ENCODE assay signal across 1 cellular context in the genomic region with DNA sequence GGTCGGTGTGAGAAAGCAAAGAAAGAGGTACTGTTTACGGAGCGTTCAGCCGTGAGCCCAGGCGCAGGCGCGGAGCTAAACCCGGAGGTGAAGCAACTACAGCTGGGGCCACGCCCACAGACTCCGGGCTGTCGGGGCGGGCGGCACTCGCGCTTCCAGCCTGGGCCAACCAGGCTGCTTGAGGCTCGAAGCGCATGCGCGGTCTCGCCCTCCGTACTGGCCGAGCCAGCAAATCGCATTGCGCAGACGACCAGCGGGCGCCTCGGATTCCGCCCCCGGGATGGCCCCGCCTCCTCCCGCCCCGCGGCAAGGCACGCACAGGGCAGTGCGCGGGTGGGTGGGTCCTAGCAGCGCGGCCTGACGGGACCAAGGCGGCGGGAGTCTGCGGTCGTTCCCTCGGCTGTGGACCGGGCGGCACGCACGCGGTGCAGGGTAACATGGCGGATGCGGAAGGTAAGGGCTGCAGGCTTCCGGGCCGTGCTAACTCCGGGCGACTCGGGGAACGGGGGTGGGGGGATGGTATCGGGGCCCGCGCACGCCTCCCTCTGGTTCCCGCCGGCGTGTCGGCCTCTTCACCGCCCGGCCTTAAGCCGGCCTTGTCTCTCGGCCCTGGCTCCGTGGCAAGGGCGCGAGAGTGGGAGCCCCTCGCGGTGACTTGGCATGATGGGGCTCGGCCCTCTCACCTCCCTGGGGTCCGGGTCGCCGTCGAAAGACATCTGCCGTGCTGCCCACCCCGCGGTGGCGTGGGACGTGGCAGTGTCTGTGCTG.
A peak's percentile ranks its signal among the peaks of the same experiment; 100 is the strongest.
TF ChIP-seq lines count a peak whose summit lies in the region.

A gene (plus strand): TSS at position 336 of the 768 bp plus-strand sequence. CDS start 102 bp downstream, at position 438.

TF ChIP-seq in K562, 482 proteins besides CTCF, POLR2A, EP300 and RAD21 (continued from another document and continues in another):
- TF ChIP-seq, protein P1, sequence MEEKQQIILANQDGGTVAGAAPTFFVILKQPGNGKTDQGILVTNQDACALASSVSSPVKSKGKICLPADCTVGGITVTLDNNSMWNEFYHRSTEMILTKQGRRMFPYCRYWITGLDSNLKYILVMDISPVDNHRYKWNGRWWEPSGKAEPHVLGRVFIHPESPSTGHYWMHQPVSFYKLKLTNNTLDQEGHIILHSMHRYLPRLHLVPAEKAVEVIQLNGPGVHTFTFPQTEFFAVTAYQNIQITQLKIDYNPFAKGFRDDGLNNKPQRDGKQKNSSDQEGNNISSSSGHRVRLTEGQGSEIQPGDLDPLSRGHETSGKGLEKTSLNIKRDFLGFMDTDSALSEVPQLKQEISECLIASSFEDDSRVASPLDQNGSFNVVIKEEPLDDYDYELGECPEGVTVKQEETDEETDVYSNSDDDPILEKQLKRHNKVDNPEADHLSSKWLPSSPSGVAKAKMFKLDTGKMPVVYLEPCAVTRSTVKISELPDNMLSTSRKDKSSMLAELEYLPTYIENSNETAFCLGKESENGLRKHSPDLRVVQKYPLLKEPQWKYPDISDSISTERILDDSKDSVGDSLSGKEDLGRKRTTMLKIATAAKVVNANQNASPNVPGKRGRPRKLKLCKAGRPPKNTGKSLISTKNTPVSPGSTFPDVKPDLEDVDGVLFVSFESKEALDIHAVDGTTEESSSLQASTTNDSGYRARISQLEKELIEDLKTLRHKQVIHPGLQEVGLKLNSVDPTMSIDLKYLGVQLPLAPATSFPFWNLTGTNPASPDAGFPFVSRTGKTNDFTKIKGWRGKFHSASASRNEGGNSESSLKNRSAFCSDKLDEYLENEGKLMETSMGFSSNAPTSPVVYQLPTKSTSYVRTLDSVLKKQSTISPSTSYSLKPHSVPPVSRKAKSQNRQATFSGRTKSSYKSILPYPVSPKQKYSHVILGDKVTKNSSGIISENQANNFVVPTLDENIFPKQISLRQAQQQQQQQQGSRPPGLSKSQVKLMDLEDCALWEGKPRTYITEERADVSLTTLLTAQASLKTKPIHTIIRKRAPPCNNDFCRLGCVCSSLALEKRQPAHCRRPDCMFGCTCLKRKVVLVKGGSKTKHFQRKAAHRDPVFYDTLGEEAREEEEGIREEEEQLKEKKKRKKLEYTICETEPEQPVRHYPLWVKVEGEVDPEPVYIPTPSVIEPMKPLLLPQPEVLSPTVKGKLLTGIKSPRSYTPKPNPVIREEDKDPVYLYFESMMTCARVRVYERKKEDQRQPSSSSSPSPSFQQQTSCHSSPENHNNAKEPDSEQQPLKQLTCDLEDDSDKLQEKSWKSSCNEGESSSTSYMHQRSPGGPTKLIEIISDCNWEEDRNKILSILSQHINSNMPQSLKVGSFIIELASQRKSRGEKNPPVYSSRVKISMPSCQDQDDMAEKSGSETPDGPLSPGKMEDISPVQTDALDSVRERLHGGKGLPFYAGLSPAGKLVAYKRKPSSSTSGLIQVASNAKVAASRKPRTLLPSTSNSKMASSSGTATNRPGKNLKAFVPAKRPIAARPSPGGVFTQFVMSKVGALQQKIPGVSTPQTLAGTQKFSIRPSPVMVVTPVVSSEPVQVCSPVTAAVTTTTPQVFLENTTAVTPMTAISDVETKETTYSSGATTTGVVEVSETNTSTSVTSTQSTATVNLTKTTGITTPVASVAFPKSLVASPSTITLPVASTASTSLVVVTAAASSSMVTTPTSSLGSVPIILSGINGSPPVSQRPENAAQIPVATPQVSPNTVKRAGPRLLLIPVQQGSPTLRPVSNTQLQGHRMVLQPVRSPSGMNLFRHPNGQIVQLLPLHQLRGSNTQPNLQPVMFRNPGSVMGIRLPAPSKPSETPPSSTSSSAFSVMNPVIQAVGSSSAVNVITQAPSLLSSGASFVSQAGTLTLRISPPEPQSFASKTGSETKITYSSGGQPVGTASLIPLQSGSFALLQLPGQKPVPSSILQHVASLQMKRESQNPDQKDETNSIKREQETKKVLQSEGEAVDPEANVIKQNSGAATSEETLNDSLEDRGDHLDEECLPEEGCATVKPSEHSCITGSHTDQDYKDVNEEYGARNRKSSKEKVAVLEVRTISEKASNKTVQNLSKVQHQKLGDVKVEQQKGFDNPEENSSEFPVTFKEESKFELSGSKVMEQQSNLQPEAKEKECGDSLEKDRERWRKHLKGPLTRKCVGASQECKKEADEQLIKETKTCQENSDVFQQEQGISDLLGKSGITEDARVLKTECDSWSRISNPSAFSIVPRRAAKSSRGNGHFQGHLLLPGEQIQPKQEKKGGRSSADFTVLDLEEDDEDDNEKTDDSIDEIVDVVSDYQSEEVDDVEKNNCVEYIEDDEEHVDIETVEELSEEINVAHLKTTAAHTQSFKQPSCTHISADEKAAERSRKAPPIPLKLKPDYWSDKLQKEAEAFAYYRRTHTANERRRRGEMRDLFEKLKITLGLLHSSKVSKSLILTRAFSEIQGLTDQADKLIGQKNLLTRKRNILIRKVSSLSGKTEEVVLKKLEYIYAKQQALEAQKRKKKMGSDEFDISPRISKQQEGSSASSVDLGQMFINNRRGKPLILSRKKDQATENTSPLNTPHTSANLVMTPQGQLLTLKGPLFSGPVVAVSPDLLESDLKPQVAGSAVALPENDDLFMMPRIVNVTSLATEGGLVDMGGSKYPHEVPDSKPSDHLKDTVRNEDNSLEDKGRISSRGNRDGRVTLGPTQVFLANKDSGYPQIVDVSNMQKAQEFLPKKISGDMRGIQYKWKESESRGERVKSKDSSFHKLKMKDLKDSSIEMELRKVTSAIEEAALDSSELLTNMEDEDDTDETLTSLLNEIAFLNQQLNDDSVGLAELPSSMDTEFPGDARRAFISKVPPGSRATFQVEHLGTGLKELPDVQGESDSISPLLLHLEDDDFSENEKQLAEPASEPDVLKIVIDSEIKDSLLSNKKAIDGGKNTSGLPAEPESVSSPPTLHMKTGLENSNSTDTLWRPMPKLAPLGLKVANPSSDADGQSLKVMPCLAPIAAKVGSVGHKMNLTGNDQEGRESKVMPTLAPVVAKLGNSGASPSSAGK (IDR thresholded peaks at IDR 0.05): peak; percentile 72
- TF ChIP-seq RBFOX2 (IDR thresholded peaks at IDR 0.05; ENCODE audit: low read depth, low read length): peak; percentile 98
- TF ChIP-seq TEAD4 (IDR thresholded peaks at IDR 0.05; ENCODE audit: low read length): no peak
- 0 out of 2 replicates have a peak, but pooled peaks have one; percentile 19 for TF ChIP-seq TEAD4 (CRISPR knock-in tag; IDR thresholded peaks at IDR 0.05; ENCODE audit: borderline replicate concordance)
- TF ChIP-seq COPS2 (conservative IDR thresholded peaks at IDR 0.05): no peak
- TF ChIP-seq MCM2 (IDR thresholded peaks at IDR 0.05; ENCODE audit: low read depth): no peak
- peak; percentile 81 for TF ChIP-seq EGR1 (conservative IDR thresholded peaks at IDR 0.05)
- TF ChIP-seq, protein P2, sequence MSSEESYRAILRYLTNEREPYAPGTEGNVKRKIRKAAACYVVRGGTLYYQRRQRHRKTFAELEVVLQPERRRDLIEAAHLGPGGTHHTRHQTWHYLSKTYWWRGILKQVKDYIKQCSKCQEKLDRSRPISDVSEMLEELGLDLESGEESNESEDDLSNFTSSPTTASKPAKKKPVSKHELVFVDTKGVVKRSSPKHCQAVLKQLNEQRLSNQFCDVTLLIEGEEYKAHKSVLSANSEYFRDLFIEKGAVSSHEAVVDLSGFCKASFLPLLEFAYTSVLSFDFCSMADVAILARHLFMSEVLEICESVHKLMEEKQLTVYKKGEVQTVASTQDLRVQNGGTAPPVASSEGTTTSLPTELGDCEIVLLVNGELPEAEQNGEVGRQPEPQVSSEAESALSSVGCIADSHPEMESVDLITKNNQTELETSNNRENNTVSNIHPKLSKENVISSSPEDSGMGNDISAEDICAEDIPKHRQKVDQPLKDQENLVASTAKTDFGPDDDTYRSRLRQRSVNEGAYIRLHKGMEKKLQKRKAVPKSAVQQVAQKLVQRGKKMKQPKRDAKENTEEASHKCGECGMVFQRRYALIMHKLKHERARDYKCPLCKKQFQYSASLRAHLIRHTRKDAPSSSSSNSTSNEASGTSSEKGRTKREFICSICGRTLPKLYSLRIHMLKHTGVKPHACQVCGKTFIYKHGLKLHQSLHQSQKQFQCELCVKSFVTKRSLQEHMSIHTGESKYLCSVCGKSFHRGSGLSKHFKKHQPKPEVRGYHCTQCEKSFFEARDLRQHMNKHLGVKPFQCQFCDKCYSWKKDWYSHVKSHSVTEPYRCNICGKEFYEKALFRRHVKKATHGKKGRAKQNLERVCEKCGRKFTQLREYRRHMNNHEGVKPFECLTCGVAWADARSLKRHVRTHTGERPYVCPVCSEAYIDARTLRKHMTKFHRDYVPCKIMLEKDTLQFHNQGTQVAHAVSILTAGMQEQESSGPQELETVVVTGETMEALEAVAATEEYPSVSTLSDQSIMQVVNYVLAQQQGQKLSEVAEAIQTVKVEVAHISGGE (CRISPR knock-in tag; IDR thresholded peaks at IDR 0.05): peak in 2 of 3 experiments; percentile 14 to 95; a peak in 3 of 6 replicates
- TF ChIP-seq ZNF143 (CRISPR knock-in tag; IDR thresholded peaks at IDR 0.05): 0 out of 2 replicates have a peak, but pooled peaks have one; percentile 40
- peak; percentile 17; the same call in 1 of the 2 replicates for TF ChIP-seq JUN (IDR thresholded peaks at IDR 0.05; ENCODE audit: borderline replicate concordance, low read depth, low read length)
- TF ChIP-seq JUN (CRISPR knock-in tag; IDR thresholded peaks at IDR 0.05; ENCODE audit: borderline replicate concordance): no peak
- TF ChIP-seq, protein P3, sequence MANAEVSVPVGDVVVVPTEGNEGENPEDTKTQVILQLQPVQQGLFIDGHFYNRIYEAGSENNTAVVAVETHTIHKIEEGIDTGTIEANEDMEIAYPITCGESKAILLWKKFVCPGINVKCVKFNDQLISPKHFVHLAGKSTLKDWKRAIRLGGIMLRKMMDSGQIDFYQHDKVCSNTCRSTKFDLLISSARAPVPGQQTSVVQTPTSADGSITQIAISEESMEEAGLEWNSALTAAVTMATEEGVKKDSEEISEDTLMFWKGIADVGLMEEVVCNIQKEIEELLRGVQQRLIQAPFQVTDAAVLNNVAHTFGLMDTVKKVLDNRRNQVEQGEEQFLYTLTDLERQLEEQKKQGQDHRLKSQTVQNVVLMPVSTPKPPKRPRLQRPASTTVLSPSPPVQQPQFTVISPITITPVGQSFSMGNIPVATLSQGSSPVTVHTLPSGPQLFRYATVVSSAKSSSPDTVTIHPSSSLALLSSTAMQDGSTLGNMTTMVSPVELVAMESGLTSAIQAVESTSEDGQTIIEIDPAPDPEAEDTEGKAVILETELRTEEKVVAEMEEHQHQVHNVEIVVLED (CRISPR knock-in tag; IDR thresholded peaks at IDR 0.05): peak; percentile 78
- peak; percentile 86 for TF ChIP-seq GABPA (tag; conservative IDR thresholded peaks at IDR 0.05; ENCODE audit: low read depth)
- TF ChIP-seq, protein P4, sequence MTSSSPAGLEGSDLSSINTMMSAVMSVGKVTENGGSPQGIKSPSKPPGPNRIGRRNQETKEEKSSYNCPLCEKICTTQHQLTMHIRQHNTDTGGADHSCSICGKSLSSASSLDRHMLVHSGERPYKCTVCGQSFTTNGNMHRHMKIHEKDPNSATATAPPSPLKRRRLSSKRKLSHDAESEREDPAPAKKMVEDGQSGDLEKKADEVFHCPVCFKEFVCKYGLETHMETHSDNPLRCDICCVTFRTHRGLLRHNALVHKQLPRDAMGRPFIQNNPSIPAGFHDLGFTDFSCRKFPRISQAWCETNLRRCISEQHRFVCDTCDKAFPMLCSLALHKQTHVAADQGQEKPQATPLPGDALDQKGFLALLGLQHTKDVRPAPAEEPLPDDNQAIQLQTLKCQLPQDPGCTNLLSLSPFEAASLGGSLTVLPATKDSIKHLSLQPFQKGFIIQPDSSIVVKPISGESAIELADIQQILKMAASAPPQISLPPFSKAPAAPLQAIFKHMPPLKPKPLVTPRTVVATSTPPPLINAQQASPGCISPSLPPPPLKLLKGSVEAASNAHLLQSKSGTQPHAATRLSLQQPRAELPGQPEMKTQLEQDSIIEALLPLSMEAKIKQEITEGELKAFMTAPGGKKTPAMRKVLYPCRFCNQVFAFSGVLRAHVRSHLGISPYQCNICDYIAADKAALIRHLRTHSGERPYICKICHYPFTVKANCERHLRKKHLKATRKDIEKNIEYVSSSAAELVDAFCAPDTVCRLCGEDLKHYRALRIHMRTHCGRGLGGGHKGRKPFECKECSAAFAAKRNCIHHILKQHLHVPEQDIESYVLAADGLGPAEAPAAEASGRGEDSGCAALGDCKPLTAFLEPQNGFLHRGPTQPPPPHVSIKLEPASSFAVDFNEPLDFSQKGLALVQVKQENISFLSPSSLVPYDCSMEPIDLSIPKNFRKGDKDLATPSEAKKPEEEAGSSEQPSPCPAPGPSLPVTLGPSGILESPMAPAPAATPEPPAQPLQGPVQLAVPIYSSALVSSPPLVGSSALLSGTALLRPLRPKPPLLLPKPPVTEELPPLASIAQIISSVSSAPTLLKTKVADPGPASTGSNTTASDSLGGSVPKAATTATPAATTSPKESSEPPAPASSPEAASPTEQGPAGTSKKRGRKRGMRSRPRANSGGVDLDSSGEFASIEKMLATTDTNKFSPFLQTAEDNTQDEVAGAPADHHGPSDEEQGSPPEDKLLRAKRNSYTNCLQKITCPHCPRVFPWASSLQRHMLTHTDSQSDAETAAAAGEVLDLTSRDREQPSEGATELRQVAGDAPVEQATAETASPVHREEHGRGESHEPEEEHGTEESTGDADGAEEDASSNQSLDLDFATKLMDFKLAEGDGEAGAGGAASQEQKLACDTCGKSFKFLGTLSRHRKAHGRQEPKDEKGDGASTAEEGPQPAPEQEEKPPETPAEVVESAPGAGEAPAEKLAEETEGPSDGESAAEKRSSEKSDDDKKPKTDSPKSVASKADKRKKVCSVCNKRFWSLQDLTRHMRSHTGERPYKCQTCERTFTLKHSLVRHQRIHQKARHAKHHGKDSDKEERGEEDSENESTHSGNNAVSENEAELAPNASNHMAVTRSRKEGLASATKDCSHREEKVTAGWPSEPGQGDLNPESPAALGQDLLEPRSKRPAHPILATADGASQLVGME (CRISPR knock-in tag; IDR thresholded peaks at IDR 0.05): no peak
- TF ChIP-seq TAF9B (IDR thresholded peaks at IDR 0.05; ENCODE audit: partially characterized antibody): peak; percentile 47
- peak; percentile 68; the same call in 1 of the 2 replicates for TF ChIP-seq POLR2AphosphoS2 (IDR thresholded peaks at IDR 0.05; ENCODE audit: low read length)
- TF ChIP-seq RBM22 (IDR thresholded peaks at IDR 0.05; ENCODE audit: low read depth, low read length, poor library complexity, severe bottlenecking): peak; percentile 77
- peak; percentile 5 to 71; a peak in 1 of 4 replicates for TF ChIP-seq HDAC1 (IDR thresholded peaks at IDR 0.05)
- TF ChIP-seq, protein P5, sequence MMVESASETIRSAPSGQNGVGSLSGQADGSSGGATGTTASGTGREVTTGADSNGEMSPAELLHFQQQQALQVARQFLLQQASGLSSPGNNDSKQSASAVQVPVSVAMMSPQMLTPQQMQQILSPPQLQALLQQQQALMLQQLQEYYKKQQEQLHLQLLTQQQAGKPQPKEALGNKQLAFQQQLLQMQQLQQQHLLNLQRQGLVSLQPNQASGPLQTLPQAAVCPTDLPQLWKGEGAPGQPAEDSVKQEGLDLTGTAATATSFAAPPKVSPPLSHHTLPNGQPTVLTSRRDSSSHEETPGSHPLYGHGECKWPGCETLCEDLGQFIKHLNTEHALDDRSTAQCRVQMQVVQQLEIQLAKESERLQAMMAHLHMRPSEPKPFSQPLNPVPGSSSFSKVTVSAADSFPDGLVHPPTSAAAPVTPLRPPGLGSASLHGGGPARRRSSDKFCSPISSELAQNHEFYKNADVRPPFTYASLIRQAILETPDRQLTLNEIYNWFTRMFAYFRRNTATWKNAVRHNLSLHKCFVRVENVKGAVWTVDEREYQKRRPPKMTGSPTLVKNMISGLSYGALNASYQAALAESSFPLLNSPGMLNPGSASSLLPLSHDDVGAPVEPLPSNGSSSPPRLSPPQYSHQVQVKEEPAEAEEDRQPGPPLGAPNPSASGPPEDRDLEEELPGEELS (CRISPR knock-in tag; IDR thresholded peaks at IDR 0.05; ENCODE audit: borderline replicate concordance): no peak
- TF ChIP-seq SAFB (IDR thresholded peaks at IDR 0.05; ENCODE audit: borderline replicate concordance, low read depth, low read length): 0 out of 2 replicates have a peak, but pooled peaks have one; percentile 16
- TF ChIP-seq DACH1 (IDR thresholded peaks at IDR 0.05; ENCODE audit: partially characterized antibody): peak; percentile 69
- TF ChIP-seq FIP1L1 (IDR thresholded peaks at IDR 0.05; ENCODE audit: low read depth, low read length, poor library complexity, severe bottlenecking): peak; percentile 82
- peak; percentile 53; the same call in 1 of the 2 replicates for TF ChIP-seq NCOA1 (IDR thresholded peaks at IDR 0.05; ENCODE audit: low read depth)
- no peak for TF ChIP-seq ZNF175 (CRISPR knock-in tag; IDR thresholded peaks at IDR 0.05; ENCODE audit: low read depth)
- TF ChIP-seq MECOM (CRISPR knock-in tag; IDR thresholded peaks at IDR 0.05): no peak
